ENCODE assay signal across 1 cellular context in the genomic region with DNA sequence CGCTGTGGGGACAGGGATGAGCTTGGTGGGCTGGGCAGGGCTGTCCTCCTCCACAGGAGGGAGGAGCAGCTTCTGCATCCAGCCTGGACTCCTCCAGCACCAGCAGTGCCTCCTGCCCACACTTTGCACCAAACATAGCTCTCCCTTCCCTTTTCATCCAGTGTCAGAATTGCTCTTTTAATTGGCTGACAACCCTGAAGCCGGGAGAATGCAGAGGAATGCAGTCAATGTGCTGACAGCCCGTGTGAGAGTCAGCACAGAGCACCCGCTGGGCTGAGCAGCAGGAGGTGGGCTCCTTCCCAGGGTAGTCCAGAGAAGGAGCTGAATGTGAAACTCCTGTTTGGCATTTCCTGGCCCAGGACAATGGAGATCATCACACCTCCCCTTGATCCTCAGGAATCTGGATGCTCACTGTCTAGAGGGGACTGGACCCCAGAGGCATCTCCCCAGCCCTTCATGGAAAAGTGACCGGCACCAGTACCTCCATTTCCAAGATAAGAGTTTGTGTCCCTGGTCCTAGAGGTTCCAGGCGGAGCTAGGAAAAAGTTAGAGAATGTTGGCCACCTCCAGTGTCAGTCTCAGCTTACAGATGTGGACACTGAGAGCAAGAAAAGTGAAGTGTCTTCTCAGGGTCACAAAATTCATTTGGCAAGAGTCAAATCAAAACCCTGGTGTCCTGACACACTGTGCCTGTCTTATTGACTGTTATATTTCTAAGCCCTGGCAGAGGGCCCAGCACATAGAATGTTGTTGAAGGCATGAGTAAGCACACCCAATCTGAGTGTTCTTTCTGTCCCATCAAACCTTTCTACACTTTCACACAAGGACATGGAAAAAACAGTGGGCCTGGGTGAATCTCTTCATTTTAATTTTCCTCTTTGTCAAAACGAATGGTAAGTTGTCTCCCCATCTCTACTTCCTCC.
TF ChIP-seq lines count a peak whose summit lies in the region.

No MANE protein-coding gene starts in this region.

TF ChIP-seq in HEK293, 187 proteins besides CTCF, POLR2A, EP300 and RAD21 (continued from another document):
- TF ChIP-seq, protein P1, sequence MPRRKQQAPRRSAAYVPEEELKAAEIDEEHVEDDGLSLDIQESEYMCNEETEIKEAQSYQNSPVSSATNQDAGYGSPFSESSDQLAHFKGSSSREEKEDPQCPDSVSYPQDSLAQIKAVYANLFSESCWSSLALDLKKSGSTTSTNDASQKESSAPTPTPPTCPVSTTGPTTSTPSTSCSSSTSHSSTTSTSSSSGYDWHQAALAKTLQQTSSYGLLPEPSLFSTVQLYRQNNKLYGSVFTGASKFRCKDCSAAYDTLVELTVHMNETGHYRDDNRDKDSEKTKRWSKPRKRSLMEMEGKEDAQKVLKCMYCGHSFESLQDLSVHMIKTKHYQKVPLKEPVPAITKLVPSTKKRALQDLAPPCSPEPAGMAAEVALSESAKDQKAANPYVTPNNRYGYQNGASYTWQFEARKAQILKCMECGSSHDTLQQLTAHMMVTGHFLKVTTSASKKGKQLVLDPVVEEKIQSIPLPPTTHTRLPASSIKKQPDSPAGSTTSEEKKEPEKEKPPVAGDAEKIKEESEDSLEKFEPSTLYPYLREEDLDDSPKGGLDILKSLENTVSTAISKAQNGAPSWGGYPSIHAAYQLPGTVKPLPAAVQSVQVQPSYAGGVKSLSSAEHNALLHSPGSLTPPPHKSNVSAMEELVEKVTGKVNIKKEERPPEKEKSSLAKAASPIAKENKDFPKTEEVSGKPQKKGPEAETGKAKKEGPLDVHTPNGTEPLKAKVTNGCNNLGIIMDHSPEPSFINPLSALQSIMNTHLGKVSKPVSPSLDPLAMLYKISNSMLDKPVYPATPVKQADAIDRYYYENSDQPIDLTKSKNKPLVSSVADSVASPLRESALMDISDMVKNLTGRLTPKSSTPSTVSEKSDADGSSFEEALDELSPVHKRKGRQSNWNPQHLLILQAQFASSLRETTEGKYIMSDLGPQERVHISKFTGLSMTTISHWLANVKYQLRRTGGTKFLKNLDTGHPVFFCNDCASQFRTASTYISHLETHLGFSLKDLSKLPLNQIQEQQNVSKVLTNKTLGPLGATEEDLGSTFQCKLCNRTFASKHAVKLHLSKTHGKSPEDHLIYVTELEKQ (tag by site-specific recombination; IDR thresholded peaks at IDR 0.05; ENCODE audit: borderline replicate concordance) = no peak
